ENCODE assay signal across 16 cellular contexts in genomic region chr2:196962325-196962724, GRCh38. TPM values are rescaled to one million over a fixed set of nuclear protein-coding genes. Genes with fewer than 3 reads are reported as not detected.
A peak's percentile ranks its signal among the peaks of the same experiment; 100 is the strongest.
DNase-seq lines count a peak whose midpoint lies in the region; ATAC-seq and TF ChIP-seq lines count a peak whose summit lies in the region.
"Had no signal": no experiment of that assay in that cellular context is flagged by ENCODE, and none has a peak within 500 bp of the region (broad histone marks: within the 10 kb centered on the region; RNA-seq: fewer than 3 reads in every experiment).

No MANE protein-coding gene starts in this region.

- peak; percentile 16 for ATAC-seq in HG03097 (IDR thresholded peaks at IDR 0.05; ENCODE audit: low FRiP score, unreplicated experiment)
- peak; percentile 83 to 87 for ATAC-seq in natural killer cell treated with Interleukin-12 subunit alpha and Interleukin-12 subunit beta and Interleukin-15 and Interleukin-18, amount 100 ng/mL, for 72 hours
- no peak for ATAC-seq in left lung
- no peak for ATAC-seq in WTC11
- no peak for ATAC-seq in GM18907 (IDR thresholded peaks at IDR 0.05; ENCODE audit: unreplicated experiment)
- ATAC-seq: A549 had no signal

- H3K4me3 Mint-ChIP-seq in activated CD4-positive, alpha-beta T cell treated with anti-CD3 and anti-CD28 coated beads, Interleukin-2, amount 10 ng/mL, durations not matched to agents 24 days and 14 days: peak overlapping the region; percentile 65
- H3K4me3 Mint-ChIP-seq in activated T-helper 1 cell treated with anti-CD3 and anti-CD28 coated beads, Interleukin-12 subunit alpha, Interleukin-12 subunit beta, Interleukin-2, Interleukin-4 antibody, amounts not matched to agents 30 ng/mL and 10 ng/mL and 1 ng/mL, durations not matched to agents 14 hours and 24 hours and 36 hours: peak overlapping the region; percentile 24
- peak overlapping the region; percentile 81 for H3K4me3 Mint-ChIP-seq in natural killer cell treated with Interleukin-12 subunit alpha and Interleukin-12 subunit beta and Interleukin-15 and Interleukin-18, amount 100 ng/mL, for 72 hours
- H3K4me3 Mint-ChIP-seq in WTC11: no peak overlapping the region
- H3K4me3 Mint-ChIP-seq: HFFc6 had no signal

- no peak for DNase-seq in activated CD4-positive, alpha-beta T cell treated with anti-CD3 and anti-CD28 coated beads, Interleukin-2, amount 10 ng/mL, durations not matched to agents 24 days and 14 days
- no peak for DNase-seq in activated CD4-positive, alpha-beta T cell treated with anti-CD3 and anti-CD28 coated beads, Interleukin-2, amount 50 U/mL, for 1 hour
- DNase-seq in activated T-helper 1 cell treated with anti-CD3 and anti-CD28 coated beads, Interleukin-12 subunit alpha, Interleukin-12 subunit beta, Interleukin-2, Interleukin-4 antibody, amounts not matched to agents 30 ng/mL and 10 ng/mL and 1 ng/mL, durations not matched to agents 14 hours and 24 hours and 36 hours (ENCODE audit: low spot score): no peak
- no peak for DNase-seq in natural killer cell treated with Interleukin-12 subunit alpha and Interleukin-12 subunit beta and Interleukin-15 and Interleukin-18, amount 100 ng/mL, for 72 hours (ENCODE audit: low spot score)
- DNase-seq in left lung (no peak), WTC11 (ENCODE audit: low spot score) (no peak)
- DNase-seq: HFFc6, NCI-H1105 treated with DMSO at 0.1 percent for 48 hours, NCI-H2029, NCI-H510A, OCI-M1, RPMI8226 had no signal

- CTCF ChIA-PET in WTC11 (lab: Charles Lee): no interaction called here

- peaks cover 11% of the 10 kb centered on the region for H3K36me3 Mint-ChIP-seq in activated CD4-positive, alpha-beta T cell treated with anti-CD3 and anti-CD28 coated beads, Interleukin-2, amount 10 ng/mL, durations not matched to agents 24 days and 14 days (ENCODE audit: low read depth)
- H3K36me3 Mint-ChIP-seq in activated T-helper 1 cell treated with anti-CD3 and anti-CD28 coated beads, Interleukin-12 subunit alpha, Interleukin-12 subunit beta, Interleukin-2, Interleukin-4 antibody, amounts not matched to agents 30 ng/mL and 10 ng/mL and 1 ng/mL, durations not matched to agents 14 hours and 24 hours and 36 hours (ENCODE audit: low read depth): peaks cover 23% of the 10 kb centered on the region
- H3K36me3 Mint-ChIP-seq in natural killer cell treated with Interleukin-12 subunit alpha and Interleukin-12 subunit beta and Interleukin-15 and Interleukin-18, amount 100 ng/mL, for 72 hours: peaks cover 11% of the 10 kb centered on the region
- peaks cover 2% of the 10 kb centered on the region for H3K36me3 Mint-ChIP-seq in WTC11

- H3K36me3 ChIP-seq in left lung: no peaks in the 10 kb centered on the region

- H3K4me1 Mint-ChIP-seq in activated CD4-positive, alpha-beta T cell treated with anti-CD3 and anti-CD28 coated beads, Interleukin-2, amount 10 ng/mL, durations not matched to agents 24 days and 14 days: peaks cover 24% of the 10 kb centered on the region
- peaks cover 40% of the 10 kb centered on the region for H3K4me1 Mint-ChIP-seq in activated T-helper 1 cell treated with anti-CD3 and anti-CD28 coated beads, Interleukin-12 subunit alpha, Interleukin-12 subunit beta, Interleukin-2, Interleukin-4 antibody, amounts not matched to agents 30 ng/mL and 10 ng/mL and 1 ng/mL, durations not matched to agents 14 hours and 24 hours and 36 hours (ENCODE audit: low read depth)
- H3K4me1 Mint-ChIP-seq in natural killer cell treated with Interleukin-12 subunit alpha and Interleukin-12 subunit beta and Interleukin-15 and Interleukin-18, amount 100 ng/mL, for 72 hours (ENCODE audit: low read depth in 2 of 2): peaks cover 32 to 56% of the 10 kb centered on the region in 2 donors
- peaks cover 36% of the 10 kb centered on the region for H3K4me1 Mint-ChIP-seq in WTC11

- intact Hi-C loops in activated CD4-positive, alpha-beta T cell treated with anti-CD3 and anti-CD28 coated beads, Interleukin-2, amount 10 ng/mL, durations not matched to agents 24 days and 14 days (cut with micrococcal nuclease): loop anchor here (1.0 kb wide), 4 partner anchors 8 to 163 kb away; partner anchors contain the start of gene GTF3C3
- intact Hi-C loops in activated T-helper 1 cell treated with anti-CD3 and anti-CD28 coated beads, Interleukin-12 subunit alpha, Interleukin-12 subunit beta, Interleukin-2, Interleukin-4 antibody, amounts not matched to agents 30 ng/mL and 10 ng/mL and 1 ng/mL, durations not matched to agents 14 hours and 24 hours and 36 hours (cut with micrococcal nuclease): loop anchor here (1.0 kb wide), 6 partner anchors 8 to 1418 kb away; no protein-coding TSS in a partner anchor
- intact Hi-C loops in left lung (cut with DNase I): no loop called here

- peaks cover 28% of the 10 kb centered on the region for H3K9me3 Mint-ChIP-seq in activated CD4-positive, alpha-beta T cell treated with anti-CD3 and anti-CD28 coated beads, Interleukin-2, amount 10 ng/mL, durations not matched to agents 24 days and 14 days
- peaks cover 30% of the 10 kb centered on the region for H3K9me3 Mint-ChIP-seq in activated T-helper 1 cell treated with anti-CD3 and anti-CD28 coated beads, Interleukin-12 subunit alpha, Interleukin-12 subunit beta, Interleukin-2, Interleukin-4 antibody, amounts not matched to agents 30 ng/mL and 10 ng/mL and 1 ng/mL, durations not matched to agents 14 hours and 24 hours and 36 hours
- H3K9me3 Mint-ChIP-seq in natural killer cell treated with Interleukin-12 subunit alpha and Interleukin-12 subunit beta and Interleukin-15 and Interleukin-18, amount 100 ng/mL, for 72 hours: no peaks in the 10 kb centered on the region
- peaks cover 7% of the 10 kb centered on the region for H3K9me3 Mint-ChIP-seq in WTC11
- H3K9me3 Mint-ChIP-seq: HFFc6 had no signal

- H3K27me3 Mint-ChIP-seq in activated CD4-positive, alpha-beta T cell treated with anti-CD3 and anti-CD28 coated beads, Interleukin-2, amount 10 ng/mL, durations not matched to agents 24 days and 14 days: no peaks in the 10 kb centered on the region
- no peaks in the 10 kb centered on the region for H3K27me3 Mint-ChIP-seq in activated T-helper 1 cell treated with anti-CD3 and anti-CD28 coated beads, Interleukin-12 subunit alpha, Interleukin-12 subunit beta, Interleukin-2, Interleukin-4 antibody, amounts not matched to agents 30 ng/mL and 10 ng/mL and 1 ng/mL, durations not matched to agents 14 hours and 24 hours and 36 hours (ENCODE audit: insufficient read depth)
- no peaks in the 10 kb centered on the region for H3K27me3 Mint-ChIP-seq in natural killer cell treated with Interleukin-12 subunit alpha and Interleukin-12 subunit beta and Interleukin-15 and Interleukin-18, amount 100 ng/mL, for 72 hours
- H3K27me3 Mint-ChIP-seq in WTC11 (ENCODE audit: low read depth): no peaks in the 10 kb centered on the region

- TF ChIP-seq CTCF in left lung (IDR thresholded peaks at IDR 0.05) (no peak), WTC11 (IDR thresholded peaks at IDR 0.05) (no peak)

- peaks cover 0 to 7% of the 10 kb centered on the region in 2 donors for H3K4me1 ChIP-seq in left lung
- H3K4me1 ChIP-seq: A549 had no signal

- H3K27me3 ChIP-seq in left lung: no peaks in the 10 kb centered on the region

- POLR2A ChIA-PET in WTC11 (lab: Charles Lee): no interaction called here

- H3K27ac Mint-ChIP-seq in activated CD4-positive, alpha-beta T cell treated with anti-CD3 and anti-CD28 coated beads, Interleukin-2, amount 10 ng/mL, durations not matched to agents 24 days and 14 days: peak overlapping the region; percentile 83
- peak overlapping the region; percentile 57 for H3K27ac Mint-ChIP-seq in activated T-helper 1 cell treated with anti-CD3 and anti-CD28 coated beads, Interleukin-12 subunit alpha, Interleukin-12 subunit beta, Interleukin-2, Interleukin-4 antibody, amounts not matched to agents 30 ng/mL and 10 ng/mL and 1 ng/mL, durations not matched to agents 14 hours and 24 hours and 36 hours
- H3K27ac Mint-ChIP-seq in natural killer cell treated with Interleukin-12 subunit alpha and Interleukin-12 subunit beta and Interleukin-15 and Interleukin-18, amount 100 ng/mL, for 72 hours: peak overlapping the region; percentile 40 to 81
- H3K27ac Mint-ChIP-seq in WTC11: no peak overlapping the region
- H3K27ac Mint-ChIP-seq: HFFc6 had no signal

- no peak overlapping the region for H3K27ac ChIP-seq in left lung
- H3K27ac ChIP-seq: A549, C4-2B had no signal

- H3K4me3 ChIP-seq in left lung: no peak overlapping the region
- H3K4me3 ChIP-seq: A549 had no signal

- H3K9me3 ChIP-seq in left lung: no peaks in the 10 kb centered on the region
- H3K9me3 ChIP-seq: A549 had no signal

TF ChIP-seq in WTC11, 78 proteins besides CTCF, POLR2A, EP300 and RAD21 (continues in another document):
- TF ChIP-seq RELA (CRISPR knock-in tag; IDR thresholded peaks at IDR 0.05; ENCODE audit: borderline replicate concordance): no peak
- TF ChIP-seq, protein P1, sequence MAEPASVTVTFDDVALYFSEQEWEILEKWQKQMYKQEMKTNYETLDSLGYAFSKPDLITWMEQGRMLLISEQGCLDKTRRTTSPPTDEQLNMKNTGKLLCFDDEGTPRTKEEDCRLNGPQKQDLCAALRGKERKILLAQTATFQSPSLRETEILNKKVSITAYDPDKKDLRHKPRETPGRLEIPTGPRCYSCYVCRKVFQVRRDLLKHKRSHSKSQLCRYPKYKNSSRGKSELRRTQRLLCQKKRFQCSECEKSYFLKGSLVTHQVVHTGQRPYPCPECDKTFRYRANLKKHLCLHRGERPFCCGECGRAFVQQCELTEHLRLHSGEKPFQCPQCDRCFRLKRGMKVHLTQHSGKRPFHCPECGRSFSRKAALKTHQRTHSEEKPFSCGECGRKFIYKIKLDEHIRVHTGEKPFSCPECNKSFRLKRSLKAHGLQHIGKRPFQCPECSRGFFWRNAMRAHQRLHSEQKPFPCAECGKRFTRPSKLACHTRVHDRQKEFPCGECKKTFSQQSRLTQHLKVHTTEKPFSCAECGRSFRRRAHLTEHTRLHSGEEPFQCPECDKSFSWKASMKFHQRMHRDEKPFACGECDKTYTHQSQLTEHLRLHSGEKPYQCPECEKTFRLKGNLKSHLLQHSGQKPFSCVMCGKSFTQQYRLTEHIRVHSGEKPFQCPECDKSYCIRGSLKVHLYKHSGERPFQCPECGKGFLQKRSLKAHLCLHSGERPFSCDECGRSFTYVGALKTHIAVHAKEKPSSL (CRISPR knock-in tag; conservative IDR thresholded peaks at IDR 0.05): no peak

RNA-seq across cellular contexts. Expression of gene PGAP1, which starts 35.8 kb away (rescaled TPM):
- 22.6 and 27.1 TPM in 2 replicates for total RNA-seq in activated CD4-positive, alpha-beta T cell treated with anti-CD3 and anti-CD28 coated beads, Interleukin-2, amount 10 ng/mL, durations not matched to agents 24 days and 14 days
- 30.1 TPM in 2 replicates for total RNA-seq in activated T-helper 1 cell treated with anti-CD3 and anti-CD28 coated beads, Interleukin-12 subunit alpha, Interleukin-12 subunit beta, Interleukin-2, Interleukin-4 antibody, amounts not matched to agents 30 ng/mL and 10 ng/mL and 1 ng/mL, durations not matched to agents 14 hours and 24 hours and 36 hours
- 10 to 100 TPM; 11.6 to 65.0 TPM for total RNA-seq in natural killer cell treated with Interleukin-12 subunit alpha and Interleukin-12 subunit beta and Interleukin-15 and Interleukin-18, amount 100 ng/mL, for 72 hours
- total RNA-seq in left lung: 10 to 100 TPM; 12.1 to 17.4 TPM
- total RNA-seq in WTC11 (2021): 25.2 to 29.4 TPM (median 28.2 TPM) in 3 replicates

Comparison
In these comparisons a context has a peak if more than half of its experiments do, and no peak if none do; other contexts are left out.
1. ATAC-seq: peak in HG03097 (single experiment) and natural killer cell treated with Interleukin-12 subunit alpha and Interleukin-12 subunit beta and Interleukin-15 and Interleukin-18, amount 100 ng/mL, for 72 hours (2 of 2); none in left lung (single experiment), WTC11 (single experiment) and GM18907 (single experiment).
2. intact Hi-C loops: an anchor here in activated CD4-positive, alpha-beta T cell treated with anti-CD3 and anti-CD28 coated beads, Interleukin-2, amount 10 ng/mL, durations not matched to agents 24 days and 14 days (1.0 kb wide) and activated T-helper 1 cell treated with anti-CD3 and anti-CD28 coated beads, Interleukin-12 subunit alpha, Interleukin-12 subunit beta, Interleukin-2, Interleukin-4 antibody, amounts not matched to agents 30 ng/mL and 10 ng/mL and 1 ng/mL, durations not matched to agents 14 hours and 24 hours and 36 hours (1.0 kb wide); none called in left lung.